Comparison of ENCODE assay signal across 19 cellular contexts in genomic region chr5:158430166-158430828, GRCh38.
DNase-seq lines count a peak whose midpoint lies in the region; ATAC-seq and TF ChIP-seq lines count a peak whose summit lies in the region.
"Had no signal": no experiment of that assay in that cellular context is flagged by ENCODE, and none has a peak within 500 bp of the region (broad histone marks: within the 10 kb centered on the region; RNA-seq: fewer than 3 reads in every experiment).

No MANE protein-coding gene starts in this region.

- intact Hi-C loops in Right ventricle myocardium superior (cut with DNase I) (no loop called here), Right ventricle myocardium inferior (cut with DNase I) (no loop called here)

- TF ChIP-seq CTCF in chondrocyte (IDR thresholded peaks at IDR 0.05) = no peak

- H3K9me3 ChIP-seq in adipocyte (ENCODE audit: control insufficient read depth, low read length) = peaks cover 5% of the 10 kb centered on the region
- H3K9me3 ChIP-seq: A549 had no signal

- no peak overlapping the region for H3K4me3 Mint-ChIP-seq in chondrocyte (ENCODE audit: unreplicated experiment)
- H3K4me3 Mint-ChIP-seq: activated CD8-positive, alpha-beta memory T cell treated with anti-CD3 and anti-CD28 coated beads, Interleukin-2, amount 10 ng/mL, durations not matched to agents 7 days and 5 days; brain; CD8-positive, alpha-beta T cell; neural progenitor cell; WTC11 had no signal

- ATAC-seq in Right ventricle myocardium superior (ENCODE audit: poor library complexity) = peak; percentile 23
- ATAC-seq in Right ventricle myocardium inferior = no peak
- no peak for ATAC-seq in HG02981 (IDR thresholded peaks at IDR 0.05; ENCODE audit: unreplicated experiment)
- ATAC-seq: A549; activated CD8-positive, alpha-beta memory T cell treated with anti-CD3 and anti-CD28 coated beads, Interleukin-2, amount 10 ng/mL, durations not matched to agents 7 days and 5 days; CD8-positive, alpha-beta T cell; HepG2; WTC11 had no signal

- no peaks in the 10 kb centered on the region for H3K27me3 ChIP-seq in adipocyte (replicated peaks; ENCODE audit: control insufficient read depth, insufficient read depth, low read length)
- H3K27me3 ChIP-seq: dorsolateral prefrontal cortex, neural progenitor cell had no signal

- no peak overlapping the region for H3K27ac Mint-ChIP-seq in chondrocyte (ENCODE audit: unreplicated experiment)
- H3K27ac Mint-ChIP-seq: activated CD8-positive, alpha-beta memory T cell treated with anti-CD3 and anti-CD28 coated beads, Interleukin-2, amount 10 ng/mL, durations not matched to agents 7 days and 5 days; CD8-positive, alpha-beta T cell; neural progenitor cell; WTC11 had no signal

- H3K36me3 ChIP-seq in adipocyte (ENCODE audit: control insufficient read depth, insufficient read depth, low read length, severe bottlenecking) = no peaks in the 10 kb centered on the region
- H3K36me3 ChIP-seq: neural progenitor cell had no signal

- H3K4me1 Mint-ChIP-seq in chondrocyte (ENCODE audit: low read depth) = peaks cover 24% of the 10 kb centered on the region
- H3K4me1 Mint-ChIP-seq: neural progenitor cell, WTC11 had no signal

- peaks cover 22% of the 10 kb centered on the region for H3K4me1 ChIP-seq in adipocyte (ENCODE audit: control insufficient read depth, insufficient read depth, low read length)
- H3K4me1 ChIP-seq: A549, neural progenitor cell had no signal

- DNase-seq in Right ventricle myocardium superior (no peak), Right ventricle myocardium inferior (ENCODE audit: missing footprints) (no peak), adipocyte (ENCODE audit: low read depth) (peak; percentile 38), left kidney (ENCODE audit: low read depth, low spot score) (peak; percentile 25), middle frontal gyrus (ENCODE audit: extremely low spot score, low spot score) (no peak), chondrocyte (ENCODE audit: low spot score) (no peak), NCI-H1417 (lab: John Stamatoyannopoulos, UW) (no peak)
- DNase-seq: activated CD8-positive, alpha-beta memory T cell treated with anti-CD3 and anti-CD28 coated beads, Interleukin-2, amount 10 ng/mL, durations not matched to agents 7 days and 5 days; activated gamma-delta T cell; CD8-positive, alpha-beta T cell; dorsolateral prefrontal cortex; H7; NCI-H2081 treated with DMSO at 0.1 percent for 48 hours had no signal

- no peaks in the 10 kb centered on the region for H3K27me3 Mint-ChIP-seq in chondrocyte (ENCODE audit: low read depth)
- H3K27me3 Mint-ChIP-seq: activated CD8-positive, alpha-beta memory T cell treated with anti-CD3 and anti-CD28 coated beads, Interleukin-2, amount 10 ng/mL, durations not matched to agents 7 days and 5 days had no signal

- H3K4me3 ChIP-seq in adipocyte (ENCODE audit: low read length) = no peak overlapping the region
- H3K4me3 ChIP-seq: A549, dorsolateral prefrontal cortex, neural progenitor cell had no signal

- H3K36me3 Mint-ChIP-seq in chondrocyte (ENCODE audit: low read depth) = no peaks in the 10 kb centered on the region
- H3K36me3 Mint-ChIP-seq: activated CD8-positive, alpha-beta memory T cell treated with anti-CD3 and anti-CD28 coated beads, Interleukin-2, amount 10 ng/mL, durations not matched to agents 7 days and 5 days; brain; CD8-positive, alpha-beta T cell; neural progenitor cell; WTC11 had no signal

- H3K9me3 Mint-ChIP-seq in chondrocyte (ENCODE audit: low read depth) = peaks cover 5% of the 10 kb centered on the region

- peak overlapping the region; percentile 44 for H3K9ac ChIP-seq in adipocyte (ENCODE audit: low read length)
- H3K9ac ChIP-seq: neural progenitor cell had no signal

Comparison
In these comparisons a context has a peak if more than half of its experiments do, and no peak if none do; other contexts are left out.
1. DNase-seq: peak in adipocyte (single experiment) and left kidney (single experiment); none in Right ventricle myocardium superior (single experiment), Right ventricle myocardium inferior (single experiment), middle frontal gyrus (single experiment), chondrocyte (single experiment) and NCI-H1417 (0 of 3).